ENCODE assay signal across 9 cellular contexts in genomic region chr14:91249841-91250616, GRCh38. TPM values are rescaled to one million over a fixed set of nuclear protein-coding genes. Genes with fewer than 3 reads are reported as not detected.
A peak's percentile ranks its signal among the peaks of the same experiment; 100 is the strongest.
DNase-seq lines count a peak whose midpoint lies in the region; ATAC-seq and TF ChIP-seq lines count a peak whose summit lies in the region.
"Had no signal": no experiment of that assay in that cellular context is flagged by ENCODE, and none has a peak within 500 bp of the region (broad histone marks: within the 10 kb centered on the region; RNA-seq: fewer than 3 reads in every experiment).

No MANE protein-coding gene starts in this region.

- 53% methylated on average over 10 of the region's 10 CpGs for WGBS in hepatocyte (ENCODE audit: low lambda C conversion rate, missing lambda C conversion rate)
- WGBS in aorta, 2 donors = 85 to 86% methylated on average over 10 of the region's 10 CpGs

- no peaks in the 10 kb centered on the region for H3K9me3 ChIP-seq in hepatocyte (ENCODE audit: low read depth)
- no peaks in the 10 kb centered on the region for H3K9me3 ChIP-seq in aorta (ENCODE audit: control insufficient read depth, low read length)
- H3K9me3 ChIP-seq: thoracic aorta had no signal

- no peak overlapping the region for H2AFZ ChIP-seq in hepatocyte

- peaks cover 73% of the 10 kb centered on the region for H3K4me1 Mint-ChIP-seq in T-helper 2 cell treated with Interferon-gamma antibody and Interleukin-4, amounts not matched to agents 5 μg/mL and 100 μg/mL, for 36 hours (ENCODE audit: low read depth)

- intact Hi-C loops in aorta (cut with DNase I) = no loop called here

- H3K4me1 ChIP-seq in hepatocyte (ENCODE audit: insufficient read depth) = peaks cover 8% of the 10 kb centered on the region
- no peaks in the 10 kb centered on the region for H3K4me1 ChIP-seq in aorta (ENCODE audit: control insufficient read depth in 1 of 2, insufficient read depth in 2 of 2, low read length in 2 of 2)

- no peaks in the 10 kb centered on the region for H3K79me2 ChIP-seq in hepatocyte

- peak; percentile 59 for ATAC-seq in GM18519 (IDR thresholded peaks at IDR 0.05; ENCODE audit: low FRiP score, unreplicated experiment)
- peak; percentile 80 for ATAC-seq in HG02852 (IDR thresholded peaks at IDR 0.05; ENCODE audit: unreplicated experiment)
- no peak for ATAC-seq in aorta (ENCODE audit: low FRiP score)

- H3K9me3 Mint-ChIP-seq in T-helper 2 cell treated with Interferon-gamma antibody and Interleukin-4, amounts not matched to agents 5 μg/mL and 100 μg/mL, for 36 hours = no peaks in the 10 kb centered on the region

- H3K36me3 ChIP-seq in hepatocyte (replicated peaks; ENCODE audit: insufficient read depth, low read depth) (no peaks in the 10 kb centered on the region), aorta (ENCODE audit: control insufficient read depth in 1 of 2, insufficient read depth in 2 of 2, low read length in 1 of 2) (no peaks in the 10 kb centered on the region)
- H3K36me3 ChIP-seq: thoracic aorta had no signal

- H3K27me3 Mint-ChIP-seq in T-helper 2 cell treated with Interferon-gamma antibody and Interleukin-4, amounts not matched to agents 5 μg/mL and 100 μg/mL, for 36 hours (ENCODE audit: low read depth) = no peaks in the 10 kb centered on the region

- H3K27me3 ChIP-seq in hepatocyte (peaks cover 9% of the 10 kb centered on the region), aorta (ENCODE audit: control insufficient read depth in 1 of 2, insufficient read depth in 2 of 2, low read length in 1 of 2) (no peaks in the 10 kb centered on the region)

- H3K4me2 ChIP-seq in hepatocyte = no peak overlapping the region

- H3K27ac ChIP-seq in hepatocyte (no peak overlapping the region), aorta (ENCODE audit: low read depth in 1 of 2, low read length in 2 of 2) (no peak overlapping the region)
- H3K27ac ChIP-seq: thoracic aorta had no signal

- no peak for TF ChIP-seq CTCF in hepatocyte (IDR thresholded peaks at IDR 0.05; ENCODE audit: poor library complexity)

- peaks cover 59% of the 10 kb centered on the region for H3K36me3 Mint-ChIP-seq in T-helper 2 cell treated with Interferon-gamma antibody and Interleukin-4, amounts not matched to agents 5 μg/mL and 100 μg/mL, for 36 hours (ENCODE audit: low read depth)

- H4K20me1 ChIP-seq in hepatocyte (ENCODE audit: insufficient read depth, poor library complexity, severe bottlenecking) = no peaks in the 10 kb centered on the region

- peak; percentile 79 for DNase-seq in COLO668 (lab: John Stamatoyannopoulos, UW; ENCODE audit: unreplicated experiment)
- peak; percentile 80 to 100 (median 99) for DNase-seq in NCI-H1417 (lab: John Stamatoyannopoulos, UW)
- DNase-seq in T-helper 2 cell treated with Interferon-gamma antibody and Interleukin-4, amounts not matched to agents 5 μg/mL and 100 μg/mL, for 36 hours (ENCODE audit: low spot score) = peak; percentile 55
- peak; percentile 36 for DNase-seq in hepatocyte (ENCODE audit: low spot score)
- DNase-seq in aorta = no peak
- no peak for DNase-seq in stimulated activated CD4-positive, alpha-beta T cell treated with anti-CD3 and anti-CD28 coated beads, Interleukin-2, amount 100 ng/mL, for 48 hours

- H3K4me3 Mint-ChIP-seq in T-helper 2 cell treated with Interferon-gamma antibody and Interleukin-4, amounts not matched to agents 5 μg/mL and 100 μg/mL, for 36 hours = peak overlapping the region; percentile 79

- H3K4me3 ChIP-seq in hepatocyte = no peak overlapping the region
- H3K4me3 ChIP-seq in aorta (ENCODE audit: low read length in 2 of 2) = no peak overlapping the region
- H3K4me3 ChIP-seq: thoracic aorta had no signal

- H3K27ac Mint-ChIP-seq in T-helper 2 cell treated with Interferon-gamma antibody and Interleukin-4, amounts not matched to agents 5 μg/mL and 100 μg/mL, for 36 hours = peak overlapping the region; percentile 96

- H3K9me2 ChIP-seq in hepatocyte (replicated peaks; ENCODE audit: insufficient read depth) = no peaks in the 10 kb centered on the region

RNA-seq across cellular contexts. Expression of gene GPR68, which starts 5.5 kb away (rescaled TPM):
- total RNA-seq in hepatocyte (0.20 and 0.44 TPM in 2 replicates), aorta (1 to 10 TPM in 1 of 2 donors, under 1 TPM in 1; 0.84 to 6.3 TPM)
- polyA plus RNA-seq in hepatocyte (0.42 TPM in 1 of 2 replicates, not detected in the other), aorta (under 1 TPM in 1 of 2 donors, not detected in 1; 0.10 TPM)

Comparison
In these comparisons a context has a peak if more than half of its experiments do, and no peak if none do; other contexts are left out.
1. DNase-seq: peak in COLO668 (single experiment), NCI-H1417 (3 of 3), T-helper 2 cell treated with Interferon-gamma antibody and Interleukin-4, amounts not matched to agents 5 μg/mL and 100 μg/mL, for 36 hours (single experiment) and hepatocyte (single experiment); none in aorta (0 of 2) and stimulated activated CD4-positive, alpha-beta T cell treated with anti-CD3 and anti-CD28 coated beads, Interleukin-2, amount 100 ng/mL, for 48 hours (0 of 2).